Comparison of ENCODE assay signal across 8 cellular contexts in genomic region chr12:52006726-52007157, GRCh38. TPM values are rescaled to one million over a fixed set of nuclear protein-coding genes. Genes with fewer than 3 reads are reported as not detected.
DNase-seq lines count a peak whose midpoint lies in the region; ATAC-seq and TF ChIP-seq lines count a peak whose summit lies in the region.

TSS of gene TAMALIN (plus strand) at chr12:52006946. CDS start at chr12:52007020, 74 bp downstream.

- DNase-seq in EH (ENCODE audit: low read depth) = peak; percentile 63
- peak; percentile 23 for DNase-seq in NCI-H226
- DNase-seq in activated T-cell treated with anti-CD3 and anti-CD28 coated beads, Interleukin-2, amount 50 U/mL, for 24 hours = peak; percentile 85
- DNase-seq in fibroblast of lung (ENCODE audit: low read depth in 2 of 2) = peak; percentile 53 to 64
- peak; percentile 73 to 81 for DNase-seq in stimulated activated naive CD8-positive, alpha-beta T cell treated with anti-CD3 and anti-CD28 coated beads, Interleukin-15, amount 100 ng/mL, for 72 hours
- no peak for DNase-seq in Caco-2

- H3K27ac ChIP-seq in fibroblast of lung (ENCODE audit: insufficient read depth, low read length) = no peak within 1 kb of the TSS

- H3K27me3 ChIP-seq in fibroblast of lung (ENCODE audit: control insufficient read depth, insufficient read depth, low read length) (peaks cover 16% of the 10 kb centered on the region), Caco-2 (replicated peaks; ENCODE audit: control insufficient read depth, insufficient read depth, low read length) (no peaks in the 10 kb centered on the region)

- peaks cover 18% of the 10 kb centered on the region for H3K36me3 Mint-ChIP-seq in activated T-cell treated with anti-CD3 and anti-CD28 coated beads, Interleukin-2, amount 50 U/mL, for 24 hours (ENCODE audit: low read depth)
- H3K36me3 Mint-ChIP-seq in nephron (ENCODE audit: low read depth) (peaks cover 8% of the 10 kb centered on the region), Caco-2 (ENCODE audit: insufficient read depth, unreplicated experiment) (peaks cover 41% of the 10 kb centered on the region)

- no peaks in the 10 kb centered on the region for H3K9me3 Mint-ChIP-seq in activated T-cell treated with anti-CD3 and anti-CD28 coated beads, Interleukin-2, amount 50 U/mL, for 24 hours
- H3K9me3 Mint-ChIP-seq in nephron = no peaks in the 10 kb centered on the region
- H3K9me3 Mint-ChIP-seq in stimulated activated naive CD8-positive, alpha-beta T cell treated with anti-CD3 and anti-CD28 coated beads, Interleukin-15, amount 100 ng/mL, for 72 hours = no peaks in the 10 kb centered on the region
- H3K9me3 Mint-ChIP-seq in Caco-2 (ENCODE audit: unreplicated experiment) = no peaks in the 10 kb centered on the region

- H3K36me3 ChIP-seq in fibroblast of lung (ENCODE audit: control insufficient read depth, insufficient read depth, low read length) = no peaks in the 10 kb centered on the region
- H3K36me3 ChIP-seq in Caco-2 (ENCODE audit: control insufficient read depth, insufficient read depth, low read length) = no peaks in the 10 kb centered on the region

- H2AFZ ChIP-seq in fibroblast of lung (ENCODE audit: low read length) = no peak within 1 kb of the TSS

- POLR2A ChIA-PET in Caco-2 (lab: Charles Lee) = no interaction called here

- H3K4me1 Mint-ChIP-seq in activated T-cell treated with anti-CD3 and anti-CD28 coated beads, Interleukin-2, amount 50 U/mL, for 24 hours (ENCODE audit: low read depth) = peaks cover 18% of the 10 kb centered on the region
- H3K4me1 Mint-ChIP-seq in nephron (peaks cover 68% of the 10 kb centered on the region), Caco-2 (ENCODE audit: low read depth, unreplicated experiment) (no peaks in the 10 kb centered on the region)
- peaks cover 37% of the 10 kb centered on the region for H3K4me1 Mint-ChIP-seq in stimulated activated naive CD8-positive, alpha-beta T cell treated with anti-CD3 and anti-CD28 coated beads, Interleukin-15, amount 100 ng/mL, for 72 hours

- no peaks in the 10 kb centered on the region for H4K20me1 ChIP-seq in fibroblast of lung (ENCODE audit: control insufficient read depth, extremely low read depth, insufficient read depth, low read length)

- BruUV-seq in Caco-2 (replicated peaks; lab: Mats Ljungman, UMichigan) = no TSS peak

- peak within 1 kb of the TSS; percentile 83 for H3K4me3 Mint-ChIP-seq in activated T-cell treated with anti-CD3 and anti-CD28 coated beads, Interleukin-2, amount 50 U/mL, for 24 hours
- peak within 1 kb of the TSS; percentile 91 to 95 (median 94) for H3K4me3 Mint-ChIP-seq in nephron
- H3K4me3 Mint-ChIP-seq in stimulated activated naive CD8-positive, alpha-beta T cell treated with anti-CD3 and anti-CD28 coated beads, Interleukin-15, amount 100 ng/mL, for 72 hours = peak within 1 kb of the TSS; percentile 91 to 94
- no peak within 1 kb of the TSS for H3K4me3 Mint-ChIP-seq in Caco-2 (ENCODE audit: unreplicated experiment)

- intact Hi-C loops in Caco-2 (cut with micrococcal nuclease; ENCODE audit: unreplicated experiment) = no loop called here

- H3K9me3 ChIP-seq in fibroblast of lung (ENCODE audit: control insufficient read depth, insufficient read depth, low read depth, low read length) (no peaks in the 10 kb centered on the region), Caco-2 (no peaks in the 10 kb centered on the region)

- H3K79me2 ChIP-seq in fibroblast of lung (ENCODE audit: control insufficient read depth, insufficient read depth, low read length) = no peaks in the 10 kb centered on the region

- H3K4me2 ChIP-seq in fibroblast of lung (ENCODE audit: extremely low read depth, insufficient read depth, low read length) = peak within 1 kb of the TSS; percentile 64

- H3K4me1 ChIP-seq in fibroblast of lung (ENCODE audit: control insufficient read depth, extremely low read depth, insufficient read depth, low read length) = peaks cover 7% of the 10 kb centered on the region
- H3K4me1 ChIP-seq in Caco-2 = no peaks in the 10 kb centered on the region

- H3K9ac ChIP-seq in fibroblast of lung (ENCODE audit: insufficient read depth, low read length) = peak within 1 kb of the TSS; percentile 53

- H3K4me3 ChIP-seq in fibroblast of lung (replicated peaks in 1 of 4; ENCODE audit: control extremely low read depth in 1 of 4, insufficient read depth in 1 of 4, low read depth in 3 of 4, low read length in 4 of 4) = peak within 1 kb of the TSS; percentile 41 to 80 (median 56)
- H3K4me3 ChIP-seq in Caco-2 (ENCODE audit: low read depth, low read length) = no peak within 1 kb of the TSS

- H3K27ac Mint-ChIP-seq in activated T-cell treated with anti-CD3 and anti-CD28 coated beads, Interleukin-2, amount 50 U/mL, for 24 hours = peak within 1 kb of the TSS; percentile 87
- H3K27ac Mint-ChIP-seq in nephron (peak within 1 kb of the TSS; percentile 77 to 91 (median 81)), Caco-2 (ENCODE audit: unreplicated experiment) (no peak within 1 kb of the TSS)
- peak within 1 kb of the TSS; percentile 89 to 94 for H3K27ac Mint-ChIP-seq in stimulated activated naive CD8-positive, alpha-beta T cell treated with anti-CD3 and anti-CD28 coated beads, Interleukin-15, amount 100 ng/mL, for 72 hours

- H3K27me3 Mint-ChIP-seq in activated T-cell treated with anti-CD3 and anti-CD28 coated beads, Interleukin-2, amount 50 U/mL, for 24 hours = peaks cover 15% of the 10 kb centered on the region
- H3K27me3 Mint-ChIP-seq in nephron (ENCODE audit: low read depth) (peaks cover 5% of the 10 kb centered on the region), Caco-2 (ENCODE audit: insufficient read depth, unreplicated experiment) (no peaks in the 10 kb centered on the region)
- H3K27me3 Mint-ChIP-seq in stimulated activated naive CD8-positive, alpha-beta T cell treated with anti-CD3 and anti-CD28 coated beads, Interleukin-15, amount 100 ng/mL, for 72 hours = peaks cover 14% of the 10 kb centered on the region

- ATAC-seq in stimulated activated naive CD8-positive, alpha-beta T cell treated with anti-CD3 and anti-CD28 coated beads, Interleukin-15, amount 100 ng/mL, for 72 hours = peak; percentile 71
- ATAC-seq in HG03342 (IDR thresholded peaks at IDR 0.05; ENCODE audit: unreplicated experiment) = no peak

- no peak for TF ChIP-seq CTCF in fibroblast of lung (conservative IDR thresholded peaks at IDR 0.05 in 1 of 2, IDR thresholded peaks at IDR 0.05 in 1 of 2; ENCODE audit: low read depth in 1 of 2, low read length in 2 of 2)
- no peak for TF ChIP-seq CTCF in nephron (IDR thresholded peaks at IDR 0.05; ENCODE audit: unreplicated experiment in 3 of 3)
- TF ChIP-seq CTCF in Caco-2 (IDR thresholded peaks at IDR 0.05; ENCODE audit: insufficient read depth in 1 of 2, low read depth in 1 of 2, low read length in 1 of 2, severe bottlenecking in 1 of 2, unreplicated experiment in 1 of 2) = no peak

- CTCF ChIA-PET in Caco-2 (lab: Charles Lee) = interaction anchor here (1.0 to 1.1 kb wide), 2 partner anchors 13 to 19 kb away, joined by 5 to 6 read pairs; no protein-coding TSS in a partner anchor

RNA-seq across cellular contexts. Expression of gene TAMALIN, which starts in this region (rescaled TPM):
- total RNA-seq in fibroblast of lung (11.3 and 12.1 TPM in 2 replicates), Caco-2 (2022) (3.7 and 4.1 TPM in 2 replicates)
- polyA plus RNA-seq in fibroblast of lung = 4.9 and 5.3 TPM in 2 replicates
- polyA plus RNA-seq in fibroblast of lung (2012) = 6.0 and 6.7 TPM in 2 replicates
- polyA minus RNA-seq in fibroblast of lung (ENCODE audit: low replicate concordance) = 7.3 and 10.0 TPM in 2 replicates

Comparison
In these comparisons a context has a peak if more than half of its experiments do, and no peak if none do; other contexts are left out.
1. DNase-seq: peak in EH (single experiment), NCI-H226 (single experiment), activated T-cell treated with anti-CD3 and anti-CD28 coated beads, Interleukin-2, amount 50 U/mL, for 24 hours (single experiment), fibroblast of lung (2 of 2) and stimulated activated naive CD8-positive, alpha-beta T cell treated with anti-CD3 and anti-CD28 coated beads, Interleukin-15, amount 100 ng/mL, for 72 hours (2 of 2); none in Caco-2 (0 of 2).